ENCODE assay signal across 7 cellular contexts in genomic region chr1:176559474-176560390, GRCh38.
DNase-seq lines count a peak whose midpoint lies in the region; ATAC-seq, FAIRE-seq and TF ChIP-seq lines count a peak whose summit lies in the region.

No MANE protein-coding gene starts in this region.

- H3K4me3 ChIP-seq in tibial nerve, result no peak overlapping the region

- H3K36me3 Mint-ChIP-seq in chondrocyte (ENCODE audit: low read depth), result no peaks in the 10 kb centered on the region

- H3K9me3 ChIP-seq in tibial nerve, result no peaks in the 10 kb centered on the region

- H3K27me3 ChIP-seq in tibial nerve, result peaks cover 0 to 18% of the 10 kb centered on the region in 2 donors

- 18 to 19% methylated on average over 10 of the region's 10 CpGs for WGBS in tibial nerve, 2 donors

- no peaks in the 10 kb centered on the region for H3K9me3 Mint-ChIP-seq in chondrocyte (ENCODE audit: low read depth)

- peaks cover 0 to 20% (median 0%) of the 10 kb centered on the region in 4 donors for H3K4me1 ChIP-seq in tibial nerve

- peak; percentile 94 for TF ChIP-seq CTCF in chondrocyte (IDR thresholded peaks at IDR 0.05)
- peak; percentile 34 to 83 (median 74) for TF ChIP-seq CTCF in tibial nerve (IDR thresholded peaks at IDR 0.05)

- peaks cover 26% of the 10 kb centered on the region for H3K27me3 Mint-ChIP-seq in chondrocyte (ENCODE audit: low read depth)

- ATAC-seq in GM19455 (IDR thresholded peaks at IDR 0.05; ENCODE audit: unreplicated experiment), result peak; percentile 64

- H3K36me3 ChIP-seq in tibial nerve, result no peaks in the 10 kb centered on the region

- FAIRE-seq in HTR-8/SVneo (lab: Jason Lieb, UNC), result no peak

- peak overlapping the region in 2 of 4 donors; percentile 10 to 41 for H3K27ac ChIP-seq in tibial nerve

- peaks cover 3% of the 10 kb centered on the region for H3K4me1 Mint-ChIP-seq in chondrocyte (ENCODE audit: low read depth)

- TF ChIP-seq EP300 in tibial nerve (IDR thresholded peaks at IDR 0.05), result no peak

- DNase-seq in EL, result peak; percentile 59
- peak; percentile 40 for DNase-seq in HTR-8/SVneo (ENCODE audit: insufficient read length, low spot score)
- peak; percentile 87 for DNase-seq in OCI-M1 (lab: John Stamatoyannopoulos, UW)
- DNase-seq in chondrocyte (ENCODE audit: low spot score), result no peak
- DNase-seq in left kidney (ENCODE audit: low read depth, low spot score), result peak; percentile 94
- peak; percentile 17 to 60 for DNase-seq in tibial nerve (ENCODE audit: low spot score in 2 of 2)

- no peak overlapping the region for H3K4me3 Mint-ChIP-seq in chondrocyte (ENCODE audit: unreplicated experiment)

- H3K27ac Mint-ChIP-seq in chondrocyte (ENCODE audit: unreplicated experiment), result no peak overlapping the region

- no peak for TF ChIP-seq POLR2A in tibial nerve (IDR thresholded peaks at IDR 0.05)
